Comparison of ENCODE assay signal across 8 cellular contexts in genomic region chr6:32108094-32108627, GRCh38. TPM values are rescaled to one million over a fixed set of nuclear protein-coding genes. Genes with fewer than 3 reads are reported as not detected.
DNase-seq lines count a peak whose midpoint lies in the region; ATAC-seq and TF ChIP-seq lines count a peak whose summit lies in the region.

No MANE protein-coding gene starts in this region.

- no peaks in the 10 kb centered on the region for H3K9me3 Mint-ChIP-seq in activated naive CD4-positive, alpha-beta T cell treated with anti-CD3 and anti-CD28 coated beads, Interleukin-2, amount 50 U/mL, for 24 hours

- H3K4me3 ChIP-seq in mucosa of stomach (ENCODE audit: low read length) (peak overlapping the region; percentile 11), uterus (peak overlapping the region; percentile 50 to 57)

- H3K27me3 ChIP-seq in mucosa of stomach (ENCODE audit: control insufficient read depth, insufficient read depth, low read length) (peaks cover 25% of the 10 kb centered on the region), uterus (no peaks in the 10 kb centered on the region)

- peak overlapping the region; percentile 56 for H3K4me3 Mint-ChIP-seq in activated naive CD4-positive, alpha-beta T cell treated with anti-CD3 and anti-CD28 coated beads, Interleukin-2, amount 50 U/mL, for 24 hours

- no peaks in the 10 kb centered on the region for H3K27me3 Mint-ChIP-seq in activated naive CD4-positive, alpha-beta T cell treated with anti-CD3 and anti-CD28 coated beads, Interleukin-2, amount 50 U/mL, for 24 hours

- H3K9me3 ChIP-seq in mucosa of stomach (ENCODE audit: control insufficient read depth, low read length) (no peaks in the 10 kb centered on the region), uterus (no peaks in the 10 kb centered on the region)

- no peaks in the 10 kb centered on the region for H3K36me3 Mint-ChIP-seq in activated naive CD4-positive, alpha-beta T cell treated with anti-CD3 and anti-CD28 coated beads, Interleukin-2, amount 50 U/mL, for 24 hours

- no peak for TF ChIP-seq CTCF in uterus (IDR thresholded peaks at IDR 0.05)
- no peak for TF ChIP-seq CTCF in GM10266 (IDR thresholded peaks at IDR 0.05; ENCODE audit: control insufficient read depth, insufficient read depth, low read depth, missing control alignments)

- H3K4me1 ChIP-seq in mucosa of stomach (ENCODE audit: control insufficient read depth, insufficient read depth, low read length), result peaks cover 41% of the 10 kb centered on the region
- H3K4me1 ChIP-seq in uterus, result peaks cover 1 to 33% of the 10 kb centered on the region in 2 donors

- DNase-seq in activated naive CD4-positive, alpha-beta T cell treated with Interleukin-2 at 50 U/mL for 16 hours, result no peak
- DNase-seq in uterus (peak; percentile 81 to 85), NCI-H510A (lab: John Stamatoyannopoulos, UW) (no peak), GM10266 (ENCODE audit: extremely low spot score) (no peak)

- peak overlapping the region; percentile 53 for H3K27ac Mint-ChIP-seq in activated naive CD4-positive, alpha-beta T cell treated with anti-CD3 and anti-CD28 coated beads, Interleukin-2, amount 50 U/mL, for 24 hours

- H3K4me1 Mint-ChIP-seq in activated naive CD4-positive, alpha-beta T cell treated with anti-CD3 and anti-CD28 coated beads, Interleukin-2, amount 50 U/mL, for 24 hours, result peaks cover 36% of the 10 kb centered on the region

- TF ChIP-seq POLR2A in uterus (IDR thresholded peaks at IDR 0.05), result peak in 1 of 2 donors; percentile 44

- intact Hi-C loops in uterus (cut with DNase I; ENCODE audit: low total_unique reads), result no loop called here

- peak overlapping the region; percentile 59 for H3K9ac ChIP-seq in mucosa of stomach (ENCODE audit: low read length)

- ATAC-seq in esophagus mucosa, result peak; percentile 45
- ATAC-seq in GM21360 (IDR thresholded peaks at IDR 0.05; ENCODE audit: unreplicated experiment), result no peak

- peak overlapping the region; percentile 93 to 94 for H3K27ac ChIP-seq in uterus

- no peaks in the 10 kb centered on the region for H3K36me3 ChIP-seq in mucosa of stomach (ENCODE audit: control insufficient read depth, insufficient read depth, low read length)
- H3K36me3 ChIP-seq in uterus, result no peaks in the 10 kb centered on the region

RNA-seq across cellular contexts. Expression of gene TNXB, which starts 1.0 kb away (rescaled TPM):
- 7.6 TPM for total RNA-seq in esophagus mucosa
- total RNA-seq in uterus, result 100 to 1,000 TPM in 3 of 4 donors, 10 to 100 TPM in 1; 90.6 to 217 (median 181) TPM

RNA-seq across cellular contexts. Expression of gene ATF6B, which starts 19.9 kb away (rescaled TPM):
- total RNA-seq in esophagus mucosa, result 76.0 TPM
- total RNA-seq in uterus, result 100 to 1,000 TPM in 1 of 4 donors, 10 to 100 TPM in 3; 16.4 to 121 (median 33.6) TPM

RNA-seq across cellular contexts. Expression of gene FKBPL, which starts 21.9 kb away (rescaled TPM):
- total RNA-seq in esophagus mucosa (10.1 TPM), uterus (10 to 100 TPM in 1 of 4 donors, 1 to 10 TPM in 3; 1.3 to 10.3 (median 5.1) TPM)

RNA-seq across cellular contexts. Expression of gene PRRT1, which starts 43.6 kb away (rescaled TPM):
- total RNA-seq in esophagus mucosa (0.40 TPM), uterus (1 to 10 TPM in 2 of 4 donors, not detected in 2; 8.0 to 9.4 TPM)

RNA-seq across cellular contexts. Expression of gene PPT2, which starts 45.8 kb away (rescaled TPM):
- total RNA-seq in esophagus mucosa (18.1 TPM), uterus (10 to 100 TPM; 19.0 to 35.1 (median 28.9) TPM)

Comparison
In these comparisons a context has a peak if more than half of its experiments do, and no peak if none do; other contexts are left out.
1. DNase-seq: peak in uterus (2 of 2); none in activated naive CD4-positive, alpha-beta T cell treated with Interleukin-2 at 50 U/mL for 16 hours (single experiment), NCI-H510A (single experiment) and GM10266 (single experiment).
2. RNA of gene TNXB, which starts 1.0 kb away (total RNA-seq): 90.6 to 217 TPM in uterus; 7.6 TPM in esophagus mucosa (single experiment); every median in the first group is over 10 times any median in the second.